ENCODE assay signal across 18 cellular contexts in genomic region chr15:55247766-55248427, GRCh38. TPM values are rescaled to one million over a fixed set of nuclear protein-coding genes. Genes with fewer than 3 reads are reported as not detected.
A peak's percentile ranks its signal among the peaks of the same experiment; 100 is the strongest.
DNase-seq lines count a peak whose midpoint lies in the region; ATAC-seq and TF ChIP-seq lines count a peak whose summit lies in the region.
"Had no signal": no experiment of that assay in that cellular context is flagged by ENCODE, and none has a peak within 500 bp of the region (broad histone marks: within the 10 kb centered on the region; RNA-seq: fewer than 3 reads in every experiment).

No MANE protein-coding gene starts in this region.

- H3K9ac ChIP-seq in colonic mucosa (ENCODE audit: low read depth in 2 of 2, low read length in 2 of 2): no peak overlapping the region
- H3K9ac ChIP-seq: KMS-11 had no signal

- no peak for DNase-seq in activated naive CD4-positive, alpha-beta T cell treated with anti-CD3 and anti-CD28 coated beads for 36 hours
- DNase-seq in NCI-H526 (lab: John Stamatoyannopoulos, UW) (peak; percentile 49 to 67), colonic mucosa (no peak), suprapubic skin (ENCODE audit: low spot score in 2 of 2) (no peak), vagina (ENCODE audit: extremely low spot score in 2 of 2) (no peak)
- no peak for DNase-seq in stimulated activated effector memory CD8-positive, alpha-beta T cell treated with anti-CD3 and anti-CD28 coated beads, Interleukin-12 subunit alpha, Interleukin-12 subunit beta, amount 100 ng/mL, for 72 hours (ENCODE audit: low spot score in 2 of 2)
- no peak for DNase-seq in effector memory CD4-positive, alpha-beta T cell
- DNase-seq: activated CD4-positive, alpha-beta T cell treated with anti-CD3 and anti-CD28 coated beads for 4 hours; HFFc6; NCI-H1694; NCI-H510A treated with DMSO at 0.1 percent for 48 hours; psoas muscle had no signal

- H3K4me1 ChIP-seq in colonic mucosa (peaks cover 5% of the 10 kb centered on the region), suprapubic skin (peaks cover 22% of the 10 kb centered on the region), vagina (peaks cover 41% of the 10 kb centered on the region)
- H3K4me1 ChIP-seq in effector memory CD4-positive, alpha-beta T cell (ENCODE audit: control insufficient read depth, insufficient read depth, low read length, poor library complexity, severe bottlenecking): peaks cover 11% of the 10 kb centered on the region
- H3K4me1 ChIP-seq: psoas muscle had no signal

- peaks cover 16% of the 10 kb centered on the region for H3K36me3 Mint-ChIP-seq in activated naive CD4-positive, alpha-beta T cell treated with anti-CD3 and anti-CD28 coated beads, Interleukin-2, amount 50 U/mL, for 24 hours
- peaks cover 31% of the 10 kb centered on the region for H3K36me3 Mint-ChIP-seq in activated naive CD4-positive, alpha-beta T cell treated with anti-CD3 and anti-CD28 coated beads for 36 hours (ENCODE audit: low read depth)
- H3K36me3 Mint-ChIP-seq in stimulated activated effector memory CD8-positive, alpha-beta T cell treated with anti-CD3 and anti-CD28 coated beads, Interleukin-12 subunit alpha, Interleukin-12 subunit beta, amount 100 ng/mL, for 72 hours: peaks cover 100% of the 10 kb centered on the region

- TF ChIP-seq CTCF in colonic mucosa (IDR thresholded peaks at IDR 0.05) (no peak), suprapubic skin (IDR thresholded peaks at IDR 0.05) (no peak), vagina (IDR thresholded peaks at IDR 0.05) (no peak)

- peak overlapping the region; percentile 12 for H3K27ac ChIP-seq in colonic mucosa
- no peak overlapping the region for H3K27ac ChIP-seq in suprapubic skin
- H3K27ac ChIP-seq in effector memory CD4-positive, alpha-beta T cell (ENCODE audit: insufficient read depth, low read length, poor library complexity, severe bottlenecking): no peak overlapping the region
- H3K27ac ChIP-seq in vagina: no peak overlapping the region
- H3K27ac ChIP-seq: esophagus muscularis mucosa, KMS-11, psoas muscle, RWPE1 had no signal

- intact Hi-C loops in activated naive CD4-positive, alpha-beta T cell treated with anti-CD3 and anti-CD28 coated beads for 36 hours (cut with micrococcal nuclease): no loop called here
- intact Hi-C loops in colonic mucosa (cut with DNase I) (no loop called here), vagina (cut with DNase I) (no loop called here)

- H3K27me3 Mint-ChIP-seq in activated naive CD4-positive, alpha-beta T cell treated with anti-CD3 and anti-CD28 coated beads, Interleukin-2, amount 50 U/mL, for 24 hours: no peaks in the 10 kb centered on the region
- H3K27me3 Mint-ChIP-seq in activated naive CD4-positive, alpha-beta T cell treated with anti-CD3 and anti-CD28 coated beads for 36 hours (ENCODE audit: low read depth): no peaks in the 10 kb centered on the region
- H3K27me3 Mint-ChIP-seq: dendritic cell treated with granulocyte-macrophage colony-stimulating factor and Interleukin-4, amounts not matched to agents 40 ng/mL and 50 ng/mL, for 4 days had no signal

- H3K9me3 ChIP-seq in colonic mucosa (no peaks in the 10 kb centered on the region), suprapubic skin (no peaks in the 10 kb centered on the region), vagina (no peaks in the 10 kb centered on the region)
- H3K9me3 ChIP-seq in effector memory CD4-positive, alpha-beta T cell (ENCODE audit: control insufficient read depth, low read length): no peaks in the 10 kb centered on the region
- H3K9me3 ChIP-seq: esophagus muscularis mucosa, heart right ventricle, psoas muscle had no signal

- H3K9me3 Mint-ChIP-seq in activated naive CD4-positive, alpha-beta T cell treated with anti-CD3 and anti-CD28 coated beads, Interleukin-2, amount 50 U/mL, for 24 hours: no peaks in the 10 kb centered on the region
- no peaks in the 10 kb centered on the region for H3K9me3 Mint-ChIP-seq in activated naive CD4-positive, alpha-beta T cell treated with anti-CD3 and anti-CD28 coated beads for 36 hours
- no peaks in the 10 kb centered on the region for H3K9me3 Mint-ChIP-seq in stimulated activated effector memory CD8-positive, alpha-beta T cell treated with anti-CD3 and anti-CD28 coated beads, Interleukin-12 subunit alpha, Interleukin-12 subunit beta, amount 100 ng/mL, for 72 hours
- H3K9me3 Mint-ChIP-seq: dendritic cell treated with granulocyte-macrophage colony-stimulating factor and Interleukin-4, amounts not matched to agents 40 ng/mL and 50 ng/mL, for 4 days; HFFc6 had no signal

- CTCF ChIA-PET in activated naive CD4-positive, alpha-beta T cell treated with anti-CD3 and anti-CD28 coated beads for 36 hours (lab: Charles Lee): interaction anchor here (1.3 kb wide), 1 partner anchor 19 kb away, joined by 4 read pairs; no protein-coding TSS in a partner anchor

- H3K4me1 Mint-ChIP-seq in activated naive CD4-positive, alpha-beta T cell treated with anti-CD3 and anti-CD28 coated beads, Interleukin-2, amount 50 U/mL, for 24 hours: peaks cover 65% of the 10 kb centered on the region
- peaks cover 64% of the 10 kb centered on the region for H3K4me1 Mint-ChIP-seq in activated naive CD4-positive, alpha-beta T cell treated with anti-CD3 and anti-CD28 coated beads for 36 hours (ENCODE audit: low read depth)
- H3K4me1 Mint-ChIP-seq in stimulated activated effector memory CD8-positive, alpha-beta T cell treated with anti-CD3 and anti-CD28 coated beads, Interleukin-12 subunit alpha, Interleukin-12 subunit beta, amount 100 ng/mL, for 72 hours: peaks cover 88% of the 10 kb centered on the region

- H3K4me3 ChIP-seq in colonic mucosa (no peak overlapping the region), suprapubic skin (no peak overlapping the region), vagina (no peak overlapping the region)
- no peak overlapping the region for H3K4me3 ChIP-seq in effector memory CD4-positive, alpha-beta T cell (ENCODE audit: insufficient read depth, low read depth, low read length, poor library complexity, severe bottlenecking)
- H3K4me3 ChIP-seq: esophagus muscularis mucosa, heart right ventricle, psoas muscle had no signal

- 87% methylated on average over 7 of the region's 7 CpGs for WGBS in suprapubic skin

- H3K27ac Mint-ChIP-seq in activated naive CD4-positive, alpha-beta T cell treated with anti-CD3 and anti-CD28 coated beads, Interleukin-2, amount 50 U/mL, for 24 hours: peak overlapping the region; percentile 60
- H3K27ac Mint-ChIP-seq in activated naive CD4-positive, alpha-beta T cell treated with anti-CD3 and anti-CD28 coated beads for 36 hours: no peak overlapping the region
- peak overlapping the region; percentile 55 for H3K27ac Mint-ChIP-seq in stimulated activated effector memory CD8-positive, alpha-beta T cell treated with anti-CD3 and anti-CD28 coated beads, Interleukin-12 subunit alpha, Interleukin-12 subunit beta, amount 100 ng/mL, for 72 hours
- H3K27ac Mint-ChIP-seq: dendritic cell treated with granulocyte-macrophage colony-stimulating factor and Interleukin-4, amounts not matched to agents 40 ng/mL and 50 ng/mL, for 4 days; HFFc6 had no signal

- no peak overlapping the region for H3K4me3 Mint-ChIP-seq in activated naive CD4-positive, alpha-beta T cell treated with anti-CD3 and anti-CD28 coated beads, Interleukin-2, amount 50 U/mL, for 24 hours
- no peak overlapping the region for H3K4me3 Mint-ChIP-seq in activated naive CD4-positive, alpha-beta T cell treated with anti-CD3 and anti-CD28 coated beads for 36 hours
- H3K4me3 Mint-ChIP-seq in stimulated activated effector memory CD8-positive, alpha-beta T cell treated with anti-CD3 and anti-CD28 coated beads, Interleukin-12 subunit alpha, Interleukin-12 subunit beta, amount 100 ng/mL, for 72 hours: peak overlapping the region; percentile 24
- H3K4me3 Mint-ChIP-seq: dendritic cell treated with granulocyte-macrophage colony-stimulating factor and Interleukin-4, amounts not matched to agents 40 ng/mL and 50 ng/mL, for 4 days; HFFc6 had no signal

- TF ChIP-seq EP300 in suprapubic skin (IDR thresholded peaks at IDR 0.05): no peak

- no peaks in the 10 kb centered on the region for H3K36me3 ChIP-seq in colonic mucosa
- no peaks in the 10 kb centered on the region for H3K36me3 ChIP-seq in suprapubic skin
- no peaks in the 10 kb centered on the region for H3K36me3 ChIP-seq in effector memory CD4-positive, alpha-beta T cell (ENCODE audit: control insufficient read depth, insufficient read depth, low read length)
- no peaks in the 10 kb centered on the region for H3K36me3 ChIP-seq in vagina

- TF ChIP-seq POLR2A in suprapubic skin (IDR thresholded peaks at IDR 0.05) (no peak), vagina (IDR thresholded peaks at IDR 0.05) (no peak)

- ATAC-seq in stimulated activated effector memory CD8-positive, alpha-beta T cell treated with anti-CD3 and anti-CD28 coated beads, Interleukin-12 subunit alpha, Interleukin-12 subunit beta, amount 100 ng/mL, for 72 hours: peak; percentile 85
- ATAC-seq: heart right ventricle, psoas muscle had no signal

- H3K27me3 ChIP-seq in colonic mucosa (no peaks in the 10 kb centered on the region), suprapubic skin (no peaks in the 10 kb centered on the region), vagina (no peaks in the 10 kb centered on the region)
- no peaks in the 10 kb centered on the region for H3K27me3 ChIP-seq in effector memory CD4-positive, alpha-beta T cell (replicated peaks; ENCODE audit: control insufficient read depth, insufficient read depth, low read length, poor library complexity, severe bottlenecking)
- H3K27me3 ChIP-seq: esophagus muscularis mucosa, heart right ventricle had no signal

RNA-seq across cellular contexts. Expression of gene RAB27A, which starts 41.7 kb away (rescaled TPM):
- 100 to 1,000 TPM; 119 to 124 TPM for total RNA-seq in activated naive CD4-positive, alpha-beta T cell treated with anti-CD3 and anti-CD28 coated beads for 36 hours
- total RNA-seq in colonic mucosa (10 to 100 TPM; 46.0 to 69.6 TPM), suprapubic skin (10 to 100 TPM in 2 of 4 donors, 1 to 10 TPM in 2; 7.8 to 16.1 (median 9.2) TPM), vagina (29.5 TPM)

RNA-seq across cellular contexts. Expression of gene RSL24D1, which starts 51.2 kb away (rescaled TPM):
- total RNA-seq in activated naive CD4-positive, alpha-beta T cell treated with anti-CD3 and anti-CD28 coated beads for 36 hours: 100 to 1,000 TPM; 201 to 209 TPM
- total RNA-seq in colonic mucosa (10 to 100 TPM; 42.3 to 52.4 TPM), suprapubic skin (10 to 100 TPM; 52.1 to 56.9 (median 53.7) TPM), vagina (51.1 TPM)

Comparison
In these comparisons a context has a peak if more than half of its experiments do, and no peak if none do; other contexts are left out.
1. DNase-seq: peak in NCI-H526 (2 of 2); none in activated naive CD4-positive, alpha-beta T cell treated with anti-CD3 and anti-CD28 coated beads for 36 hours (single experiment), colonic mucosa (single experiment), stimulated activated effector memory CD8-positive, alpha-beta T cell treated with anti-CD3 and anti-CD28 coated beads, Interleukin-12 subunit alpha, Interleukin-12 subunit beta, amount 100 ng/mL, for 72 hours (0 of 2), suprapubic skin (0 of 2), effector memory CD4-positive, alpha-beta T cell (0 of 3) and vagina (0 of 2).